ENCODE assay signal across 2 cellular contexts in genomic region chr16:80946481-80946880, GRCh38.
TF ChIP-seq lines count a peak whose summit lies in the region.

No MANE protein-coding gene starts in this region.

TF ChIP-seq in IMR-90, 13 proteins besides CTCF, POLR2A, EP300 and RAD21:
- TF ChIP-seq ELK1 (IDR thresholded peaks at IDR 0.05; ENCODE audit: borderline replicate concordance, low read depth, low read length) (no peak), RFX5 (IDR thresholded peaks at IDR 0.05; ENCODE audit: low read depth, low read length) (no peak), CEBPB (IDR thresholded peaks at IDR 0.05; ENCODE audit: low read depth, low read length) (peak; percentile 69), USF2 (IDR thresholded peaks at IDR 0.05; ENCODE audit: low read depth, low read length) (no peak)

TF ChIP-seq in K562, 482 proteins besides CTCF, POLR2A, EP300 and RAD21:
- TF ChIP-seq ZBTB49 (CRISPR knock-in tag; IDR thresholded peaks at IDR 0.05; ENCODE audit: borderline replicate concordance) (no peak), CEBPG (CRISPR knock-in tag; IDR thresholded peaks at IDR 0.05) (no peak), CEBPG (tag; conservative IDR thresholded peaks at IDR 0.05 in 1 of 2, IDR thresholded peaks at IDR 0.05 in 1 of 2) (peak in 1 of 2 experiments; percentile 85; a peak in 3 of 4 replicates), PBX2 (CRISPR knock-in tag; IDR thresholded peaks at IDR 0.05; ENCODE audit: low read depth) (no peak), PBX2 (tag; conservative IDR thresholded peaks at IDR 0.05; ENCODE audit: low read depth) (no peak), CEBPB (tag; IDR thresholded peaks at IDR 0.05) (peak; percentile 82)
